Comparison of ENCODE assay signal across 8 cellular contexts in the genomic region with DNA sequence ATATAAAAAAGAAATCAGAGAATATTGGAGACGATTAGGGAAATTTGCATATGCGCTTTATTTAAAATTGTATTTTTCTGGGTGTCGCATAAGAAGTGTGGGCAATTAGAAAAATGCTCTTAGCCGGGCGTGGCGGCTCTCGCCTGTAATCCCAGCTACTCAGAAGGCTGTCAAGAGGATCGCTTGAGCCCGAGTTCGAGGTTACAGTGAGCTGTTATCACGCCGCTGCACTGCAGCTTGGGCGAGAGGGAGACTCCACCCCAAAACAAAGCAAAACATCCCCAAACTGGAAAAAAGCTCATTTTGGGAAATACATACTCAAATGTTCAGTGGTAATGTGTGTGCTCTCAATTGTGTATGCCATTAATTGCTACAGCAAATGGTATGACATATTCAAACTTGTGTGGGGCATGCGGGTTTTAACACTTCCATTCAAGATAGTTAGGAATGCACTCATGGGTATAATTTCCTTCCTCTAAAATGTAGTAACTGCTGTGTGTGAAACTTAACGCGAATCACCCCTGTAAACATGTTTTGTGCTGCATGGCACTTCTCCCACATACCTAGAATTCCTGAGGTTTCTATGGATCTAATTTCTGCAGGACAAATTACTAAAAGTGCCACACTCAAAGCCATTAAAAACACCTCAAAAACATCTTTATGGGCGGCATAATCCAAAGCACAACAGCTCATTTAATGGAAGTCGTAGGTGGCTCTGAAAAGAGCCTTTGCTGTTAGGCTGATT. TPM values are rescaled to one million over a fixed set of nuclear protein-coding genes. Genes with fewer than 3 reads are reported as not detected.
DNase-seq lines count a peak whose midpoint lies in the region; ATAC-seq and TF ChIP-seq lines count a peak whose summit lies in the region.

No MANE protein-coding gene starts in this region.

- H3K36me3 ChIP-seq in effector memory CD4-positive, alpha-beta T cell (ENCODE audit: control insufficient read depth, insufficient read depth, low read length): no peaks in the 10 kb centered on the region
- H3K36me3 ChIP-seq in vagina: no peaks in the 10 kb centered on the region

- H3K27me3 ChIP-seq in effector memory CD4-positive, alpha-beta T cell (replicated peaks; ENCODE audit: control insufficient read depth, insufficient read depth, low read length, poor library complexity, severe bottlenecking): no peaks in the 10 kb centered on the region
- H3K27me3 ChIP-seq in mononuclear cell (ENCODE audit: insufficient read depth, low read length) (no peaks in the 10 kb centered on the region), vagina (no peaks in the 10 kb centered on the region)

- H3K36me3 Mint-ChIP-seq in CD14-positive monocyte: no peaks in the 10 kb centered on the region

- ATAC-seq in HG03159 (IDR thresholded peaks at IDR 0.05; ENCODE audit: unreplicated experiment) (no peak), GM18511 (IDR thresholded peaks at IDR 0.05; ENCODE audit: unreplicated experiment) (no peak)

- DNase-seq in CD14-positive monocyte (ENCODE audit: low spot score) (no peak), HEK293T (ENCODE audit: extremely low spot score) (no peak), SW480 (ENCODE audit: low spot score) (peak; percentile 56), vagina (ENCODE audit: extremely low spot score in 2 of 2) (no peak)
- no peak for DNase-seq in effector memory CD4-positive, alpha-beta T cell

- H3K27ac ChIP-seq in effector memory CD4-positive, alpha-beta T cell (ENCODE audit: insufficient read depth, low read length, poor library complexity, severe bottlenecking): peak overlapping the region; percentile 68
- H3K27ac ChIP-seq in vagina: peak overlapping the region; percentile 77

- peaks cover 42% of the 10 kb centered on the region for H3K4me1 Mint-ChIP-seq in CD14-positive monocyte

- H3K27me3 Mint-ChIP-seq in CD14-positive monocyte (ENCODE audit: low read depth in 3 of 3): peaks cover 0 to 4% (median 3%) of the 10 kb centered on the region in 3 donors

- POLR2A ChIA-PET in HEK293T (lab: Yijun Ruan, JAX): interaction anchor here (0.6 to 16.4 kb wide), 37 partner anchors 8 to 1861 kb away, joined by 3 to 715 read pairs (median 10); a partner anchor contains a TSS

- peak overlapping the region; percentile 89 to 95 for H3K4me3 Mint-ChIP-seq in CD14-positive monocyte

- H3K4me1 ChIP-seq in effector memory CD4-positive, alpha-beta T cell (ENCODE audit: control insufficient read depth, insufficient read depth, low read length, poor library complexity, severe bottlenecking): peaks cover 19% of the 10 kb centered on the region
- peaks cover 33% of the 10 kb centered on the region for H3K4me1 ChIP-seq in mononuclear cell (ENCODE audit: insufficient read depth, low read length)
- H3K4me1 ChIP-seq in vagina: peaks cover 26% of the 10 kb centered on the region

- peaks cover 0 to 2% (median 0%) of the 10 kb centered on the region in 7 donors for H3K9me3 Mint-ChIP-seq in CD14-positive monocyte

- TF ChIP-seq CTCF in CD14-positive monocyte (IDR thresholded peaks at IDR 0.05) (no peak), vagina (IDR thresholded peaks at IDR 0.05) (no peak)

- CTCF ChIA-PET in HEK293T (lab: Yijun Ruan, JAX): interaction anchor here (0.8 kb wide), 1 partner anchor 11 kb away, joined by 3 read pairs; no protein-coding TSS in a partner anchor

- H3K27ac Mint-ChIP-seq in CD14-positive monocyte: peak overlapping the region; percentile 79 to 94 (median 93)

- TF ChIP-seq POLR2A in vagina (IDR thresholded peaks at IDR 0.05): no peak

- H3K9me3 ChIP-seq in effector memory CD4-positive, alpha-beta T cell (ENCODE audit: control insufficient read depth, low read length): no peaks in the 10 kb centered on the region
- no peaks in the 10 kb centered on the region for H3K9me3 ChIP-seq in mononuclear cell (ENCODE audit: low read depth, low read length)
- no peaks in the 10 kb centered on the region for H3K9me3 ChIP-seq in vagina

- intact Hi-C loops in CD14-positive monocyte (cut with micrococcal nuclease): loop anchor here (10.0 kb wide), 2 partner anchors 242 to 1102 kb away; a partner anchor contains a TSS
- intact Hi-C loops in vagina (cut with DNase I): no loop called here

- H3K4me3 ChIP-seq in effector memory CD4-positive, alpha-beta T cell (ENCODE audit: insufficient read depth, low read depth, low read length, poor library complexity, severe bottlenecking): peak overlapping the region; percentile 61
- H3K4me3 ChIP-seq in mononuclear cell (ENCODE audit: low read length) (peak overlapping the region; percentile 51), vagina (peak overlapping the region; percentile 50 to 61)

TF ChIP-seq in HEK293T, 16 proteins besides CTCF, POLR2A, EP300 and RAD21:
- TF ChIP-seq CTBP1 (IDR thresholded peaks at IDR 0.05; ENCODE audit: borderline replicate concordance): no peak
- no peak for TF ChIP-seq TARDBP (IDR thresholded peaks at IDR 0.05)
- no peak for TF ChIP-seq ELF4 (IDR thresholded peaks at IDR 0.05)
- TF ChIP-seq L3MBTL2 (conservative IDR thresholded peaks at IDR 0.05): peak; percentile 40; the same call in 1 of the 2 replicates
- TF ChIP-seq FOXA1 (IDR thresholded peaks at IDR 0.05): no peak
- no peak for TF ChIP-seq HDGF (IDR thresholded peaks at IDR 0.05; ENCODE audit: borderline replicate concordance)
- TF ChIP-seq NFRKB (IDR thresholded peaks at IDR 0.05): no peak
- no peak for TF ChIP-seq SP1 (IDR thresholded peaks at IDR 0.05)

RNA-seq across cellular contexts. Expression of a gene that starts 54.7 kb away (rescaled TPM):
- 10 to 100 TPM; 14.1 to 16.1 TPM for polyA plus RNA-seq in CD14-positive monocyte
- total RNA-seq in mononuclear cell (1.5 TPM), vagina (7.6 TPM)
